Comparison of ENCODE assay signal across 13 cellular contexts in the genomic region with DNA sequence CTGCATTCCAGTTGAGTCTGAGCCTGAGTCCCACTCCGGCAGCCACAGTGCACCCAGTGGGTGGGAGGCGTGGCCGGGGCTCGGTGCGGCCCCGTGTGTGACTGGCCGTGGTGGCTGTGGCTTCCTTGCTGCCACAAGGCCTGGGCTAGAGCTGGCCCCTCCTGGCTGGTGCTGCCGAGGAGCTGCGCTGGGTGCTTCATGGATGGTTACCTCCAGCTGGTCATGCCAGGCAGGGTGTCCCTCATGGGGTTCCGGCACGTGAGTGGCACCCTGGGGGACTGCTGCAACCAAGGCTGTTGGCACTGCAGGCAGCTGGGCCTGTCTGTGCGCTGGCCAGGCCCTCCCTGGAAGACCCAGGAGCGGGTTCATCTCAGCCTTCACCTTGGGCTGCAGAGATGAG.
DNase-seq lines count a peak whose midpoint lies in the region; ATAC-seq, FAIRE-seq and TF ChIP-seq lines count a peak whose summit lies in the region.
"Had no signal": no experiment of that assay in that cellular context is flagged by ENCODE, and none has a peak within 500 bp of the region (broad histone marks: within the 10 kb centered on the region; RNA-seq: fewer than 3 reads in every experiment).

No MANE protein-coding gene starts in this region.

- H3K36me3 ChIP-seq in HEK293 (ENCODE audit: control insufficient read depth in 2 of 2, insufficient read depth in 1 of 2, low read length in 2 of 2) (no peaks in the 10 kb centered on the region), H1 (ENCODE audit: control insufficient read depth in 2 of 4, insufficient read depth in 4 of 4, low read length in 3 of 4) (no peaks in the 10 kb centered on the region), body of pancreas (replicated peaks in 1 of 2; ENCODE audit: insufficient read depth in 1 of 2, low read depth in 2 of 2) (no peaks in the 10 kb centered on the region)
- H3K36me3 ChIP-seq: HAP-1 had no signal

- CTCF ChIA-PET in HEK293 (lab: Yijun Ruan, JAX): no interaction called here
- CTCF ChIA-PET in H1 (lab: Charles Lee; ENCODE audit: partially characterized antibody): interaction anchor here (0.6 to 1.2 kb wide), 3 partner anchors 92 to 542 kb away, joined by 3 read pairs; no protein-coding TSS in a partner anchor

- no peak overlapping the region for H2AFZ ChIP-seq in H1 (ENCODE audit: low read length)

- no peaks in the 10 kb centered on the region for H3K9me3 ChIP-seq in HEK293 (ENCODE audit: control insufficient read depth, insufficient read depth, low read depth, low read length)
- H3K9me3 ChIP-seq in H1 (ENCODE audit: insufficient read depth in 2 of 2, low read depth in 1 of 2, low read length in 1 of 2): no peaks in the 10 kb centered on the region
- no peaks in the 10 kb centered on the region for H3K9me3 ChIP-seq in body of pancreas
- H3K9me3 ChIP-seq: HAP-1 had no signal

- H3K4me2 ChIP-seq in H1 (ENCODE audit: insufficient read depth in 1 of 2, low read depth in 2 of 2, low read length in 2 of 2): no peak overlapping the region

- no peaks in the 10 kb centered on the region; the same call in 1 of the 2 replicates for H3K4me1 ChIP-seq in HEK293 (ENCODE audit: control insufficient read depth, insufficient read depth, low read length)
- peaks cover 0 to 5% (median 0%) of the 10 kb centered on the region in 4 experiments; a peak in 2 of 7 replicates for H3K4me1 ChIP-seq in H1 (replicated peaks in 1 of 4; ENCODE audit: control insufficient read depth in 3 of 4, insufficient read depth in 4 of 4, low read length in 3 of 4)
- peaks cover 13% of the 10 kb centered on the region for H3K4me1 ChIP-seq in body of pancreas
- H3K4me1 ChIP-seq: HAP-1 had no signal

- no peaks in the 10 kb centered on the region for H3K79me2 ChIP-seq in H1 (ENCODE audit: control insufficient read depth in 1 of 2, insufficient read depth in 2 of 2, low read length in 2 of 2)

- no peak overlapping the region for H2BK15ac ChIP-seq in H1 (ENCODE audit: low read length)

- H3K4me3 ChIP-seq in HEK293 (ENCODE audit: low read depth, low read length) (no peak overlapping the region), H1 (ENCODE audit: extremely low read depth in 1 of 4, insufficient read depth in 2 of 4, low read depth in 3 of 4, low read length in 4 of 4) (no peak overlapping the region), body of pancreas (no peak overlapping the region)
- H3K4me3 ChIP-seq: HAP-1 had no signal

- H4K91ac ChIP-seq in H1 (replicated peaks; ENCODE audit: insufficient read length, low read length): no peak overlapping the region

- peak overlapping the region; percentile 21; the same call in 1 of the 2 replicates for H4K8ac ChIP-seq in H1 (ENCODE audit: extremely low read depth, insufficient read depth, low read length)

- H3K9ac ChIP-seq in H1 (replicated peaks in 1 of 4; ENCODE audit: extremely low read depth in 1 of 4, low read depth in 3 of 4, low read length in 3 of 4): no peak overlapping the region

- intact Hi-C loops in body of pancreas (cut with DNase I): no loop called here

- no peaks in the 10 kb centered on the region for H3K79me1 ChIP-seq in H1 (ENCODE audit: low read depth, low read length)

- no peak for TF ChIP-seq RAD21 in H1 (IDR thresholded peaks at IDR 0.05 in 1 of 2, conservative IDR thresholded peaks at IDR 0.05 in 1 of 2; ENCODE audit: low read depth in 2 of 2, low read length in 2 of 2)

- H3K23me2 ChIP-seq in H1 (ENCODE audit: low read depth, low read length): peaks cover 22% of the 10 kb centered on the region; the same call in 1 of the 2 replicates

- no peak overlapping the region for H3K14ac ChIP-seq in H1 (ENCODE audit: insufficient read length)

- DNase-seq in NCI-H1417 (lab: John Stamatoyannopoulos, UW) (peak in 2 of 3 experiments; percentile 24 to 26), NCI-H1417 treated with DMSO at 0.1 percent for 48 hours (lab: John Stamatoyannopoulos, UW) (no peak), H1 (ENCODE audit: low read depth in 1 of 2, low spot score in 2 of 2) (no peak), body of pancreas (no peak), NCI-H1105 (lab: John Stamatoyannopoulos, UW) (no peak)
- DNase-seq: CD4-positive, alpha-beta T cell; DMS79 treated with DMSO at 0.1 percent for 48 hours; GF-D8 had no signal

- no peak overlapping the region for H3K4ac ChIP-seq in H1 (replicated peaks; ENCODE audit: insufficient read length, low read depth, low read length)

- H3K18ac ChIP-seq in H1 (ENCODE audit: extremely low read depth, low read length): no peak overlapping the region

- H4K20me1 ChIP-seq in H1 (replicated peaks in 1 of 2; ENCODE audit: control insufficient read depth in 1 of 2, insufficient read depth in 2 of 2, low read length in 2 of 2): peaks cover 0 to 2% of the 10 kb centered on the region in 2 experiments

- ATAC-seq in GM21619 (IDR thresholded peaks at IDR 0.05; ENCODE audit: unreplicated experiment) (no peak), body of pancreas (no peak)

- POLR2A ChIA-PET in HEK293 (lab: Yijun Ruan, JAX): no interaction called here
- POLR2A ChIA-PET in H1 (lab: Charles Lee; ENCODE audit: partially characterized antibody): no interaction called here

- no peak for TF ChIP-seq EP300 in H1 (IDR thresholded peaks at IDR 0.05; ENCODE audit: borderline replicate concordance in 1 of 2, low read depth in 2 of 2, low read length in 2 of 2)

- H3K27me3 ChIP-seq in H1 (replicated peaks in 1 of 4; ENCODE audit: control insufficient read depth in 3 of 4, extremely low read depth in 1 of 4, insufficient read depth in 3 of 4, low read length in 3 of 4): no peaks in the 10 kb centered on the region
- H3K27me3 ChIP-seq in body of pancreas: no peaks in the 10 kb centered on the region

- TF ChIP-seq CTCF in HEK293 (tag by site-specific recombination; IDR thresholded peaks at IDR 0.05) (no peak), H1 (IDR thresholded peaks at IDR 0.05; ENCODE audit: control extremely low read depth in 1 of 3, insufficient read depth in 1 of 3, low read depth in 1 of 3, low read length in 3 of 3) (no peak), body of pancreas (IDR thresholded peaks at IDR 0.05) (no peak)

- H2BK12ac ChIP-seq in H1 (ENCODE audit: low read depth, low read length): no peak overlapping the region

- 88% methylated on average over 12 of the region's 13 CpGs; no CpG with 5 or more reads in 1 of the 2 experiments for WGBS in H1 (ENCODE audit: extremely low coverage in 1 of 2, insufficient coverage in 1 of 2, insufficient read length in 1 of 2, insufficient replicate concordance in 2 of 2, low coverage in 1 of 2, low lambda C conversion rate in 2 of 2, missing lambda C conversion rate in 1 of 2), 2 experiments
- 86% methylated on average over 12 of the region's 13 CpGs; no CpG with 5 or more reads in 1 of the 2 donors for WGBS in body of pancreas, 2 donors

- FAIRE-seq in H1 (lab: Jason Lieb, UNC): no peak

- H3K27ac ChIP-seq in HEK293 (ENCODE audit: extremely low read depth, low read depth, low read length) (no peak overlapping the region), H1 (ENCODE audit: low read depth, low read length) (no peak overlapping the region), body of pancreas (no peak overlapping the region)
- H3K27ac ChIP-seq: C4-2B, HL-60 had no signal

- H3K23ac ChIP-seq in H1 (ENCODE audit: insufficient read length): no peak overlapping the region

- no peak overlapping the region for H2BK120ac ChIP-seq in H1 (replicated peaks; ENCODE audit: low read depth, low read length)

- H4K5ac ChIP-seq in H1 (ENCODE audit: insufficient read length, low read depth, low read length): no peak overlapping the region

- no peak overlapping the region for H2AK5ac ChIP-seq in H1 (ENCODE audit: low read depth, low read length)

- no peak overlapping the region for H2BK20ac ChIP-seq in H1 (ENCODE audit: low read length)

- H3K56ac ChIP-seq in H1 (replicated peaks; ENCODE audit: insufficient read length, low read depth, low read length): no peak overlapping the region

- H2BK5ac ChIP-seq in H1 (ENCODE audit: low read depth, low read length): no peak overlapping the region

- TF ChIP-seq POLR2A in H1 (IDR thresholded peaks at IDR 0.05; ENCODE audit: control extremely low read depth in 1 of 2, low read depth in 2 of 2, low read length in 2 of 2) (no peak), body of pancreas (IDR thresholded peaks at IDR 0.05) (no peak)

TF ChIP-seq in HEK293, 187 proteins besides CTCF, POLR2A, EP300 and RAD21:
- TF ChIP-seq ZIC2 (tag by site-specific recombination; IDR thresholded peaks at IDR 0.05) (peak; percentile 57), ZNF654 (tag by site-specific recombination; IDR thresholded peaks at IDR 0.05; ENCODE audit: low read depth) (no peak)

TF ChIP-seq in H1, 55 proteins besides CTCF, POLR2A, EP300 and RAD21:
- TF ChIP-seq EZH2 (IDR thresholded peaks at IDR 0.05; ENCODE audit: low read depth, low read length, severe bottlenecking) (no peak), BCL11A (IDR thresholded peaks at IDR 0.05; ENCODE audit: low read depth in 2 of 2, low read length in 2 of 2) (no peak), TAF7 (optimal IDR thresholded peaks at IDR 0.05; ENCODE audit: borderline replicate concordance, low read depth, low read length) (no peak), GTF2F1 (IDR thresholded peaks at IDR 0.05; ENCODE audit: borderline replicate concordance, low read depth, low read length) (no peak), RBBP5 (IDR thresholded peaks at IDR 0.05; ENCODE audit: borderline replicate concordance, low read depth, low read length) (no peak), FOSL1 (IDR thresholded peaks at IDR 0.05; ENCODE audit: insufficient read depth, low read depth, low read length) (no peak), HDAC6 (IDR thresholded peaks at IDR 0.05; ENCODE audit: low read depth, low read length) (no peak), ASH2L (IDR thresholded peaks at IDR 0.05; ENCODE audit: low read length) (no peak), SAP30 (IDR thresholded peaks at IDR 0.05; ENCODE audit: insufficient read depth, insufficient replicate concordance, low read length) (no peak), CREB1 (IDR thresholded peaks at IDR 0.05) (no peak), CHD1 (IDR thresholded peaks at IDR 0.05; ENCODE audit: low read depth, low read length) (no peak)

Comparison
In these comparisons a context has a peak if more than half of its experiments do, and no peak if none do; other contexts are left out.
1. DNase-seq: peak in NCI-H1417 (2 of 3); none in NCI-H1417 treated with DMSO at 0.1 percent for 48 hours (single experiment), H1 (0 of 2), body of pancreas (0 of 4) and NCI-H1105 (single experiment).